In the genomic region with DNA sequence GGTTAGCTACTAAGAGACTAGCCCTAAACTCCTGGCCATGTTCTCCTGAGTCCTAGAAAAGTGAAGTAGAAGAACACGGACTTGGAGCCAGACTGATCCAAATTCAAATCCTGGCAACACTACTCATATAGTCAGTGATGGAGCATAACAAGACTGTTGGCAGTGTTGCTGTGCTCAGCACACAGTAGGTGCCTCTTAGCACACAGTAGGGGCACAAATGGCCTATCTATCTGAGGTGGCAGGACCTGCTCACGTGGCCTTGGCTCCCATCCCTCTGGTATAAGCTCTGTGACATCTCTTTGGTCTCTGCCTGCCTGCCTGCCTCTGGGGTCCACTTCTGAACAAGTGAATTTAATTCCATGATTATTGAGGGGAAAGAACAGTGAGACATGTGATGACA, we compare ENCODE assay signal across 35 cellular contexts. TPM values are rescaled to one million over a fixed set of nuclear protein-coding genes. Genes with fewer than 3 reads are reported as not detected.
A peak's percentile ranks its signal among the peaks of the same experiment; 100 is the strongest.
DNase-seq lines count a peak whose midpoint lies in the region; ATAC-seq, FAIRE-seq and TF ChIP-seq lines count a peak whose summit lies in the region.
"Had no signal": no experiment of that assay in that cellular context is flagged by ENCODE, and none has a peak within 500 bp of the region (broad histone marks: within the 10 kb centered on the region; RNA-seq: fewer than 3 reads in every experiment).

No MANE protein-coding gene starts in this region.

- H3K4me2 ChIP-seq in HepG2 (ENCODE audit: low read depth, low read length): no peak overlapping the region
- no peak overlapping the region for H3K4me2 ChIP-seq in GM12878 (ENCODE audit: control insufficient read depth, insufficient read depth)
- no peak overlapping the region for H3K4me2 ChIP-seq in K562 (ENCODE audit: insufficient read depth, low read length)
- no peak overlapping the region for H3K4me2 ChIP-seq in mesenchymal stem cell (ENCODE audit: low read length, poor library complexity, severe bottlenecking)
- H3K4me2 ChIP-seq in smooth muscle cell: no peak overlapping the region
- H3K4me2 ChIP-seq: A549; BLaER1; BLaER1 treated with 17β-estradiol and CSF1 and Interleukin-3, amounts not matched to agents 10 nM and 100 nM had no signal

- WGBS in HepG2 (ENCODE audit: low lambda C conversion rate): 0% methylated on average over 2 of the region's 2 CpGs
- WGBS in right lobe of liver (ENCODE audit: insufficient coverage, low coverage, low lambda C conversion rate, missing lambda C conversion rate): 43% methylated on average over 2 of the region's 2 CpGs
- 0% methylated on average over 2 of the region's 2 CpGs for WGBS in GM12878 (ENCODE audit: insufficient coverage, insufficient replicate concordance, low lambda C conversion rate, missing lambda C conversion rate)
- WGBS in K562 (ENCODE audit: insufficient coverage, low coverage, missing lambda C conversion rate): 0% methylated on average over 2 of the region's 2 CpGs
- WGBS in mesenchymal stem cell: 85% methylated on average over 2 of the region's 2 CpGs
- 92% methylated on average over 2 of the region's 2 CpGs for WGBS in smooth muscle cell (ENCODE audit: low lambda C conversion rate)

- no peak for ATAC-seq in HepG2
- ATAC-seq in right lobe of liver: no peak
- ATAC-seq in GM12878: no peak
- ATAC-seq in K562: no peak
- no peak for ATAC-seq in GM21737 (IDR thresholded peaks at IDR 0.05; ENCODE audit: unreplicated experiment)
- ATAC-seq: A549; CD8-positive, alpha-beta T cell had no signal

- no peak for TF ChIP-seq CTCF in HepG2 (CRISPR knock-in tag; IDR thresholded peaks at IDR 0.05)
- TF ChIP-seq CTCF in right lobe of liver (IDR thresholded peaks at IDR 0.05): no peak
- no peak for TF ChIP-seq CTCF in GM12878 (IDR thresholded peaks at IDR 0.05 in 2 of 3, conservative IDR thresholded peaks at IDR 0.05 in 1 of 3; ENCODE audit: control insufficient read depth in 2 of 3, extremely low read depth in 1 of 3, insufficient read depth in 1 of 3, low read depth in 3 of 3, low read length in 3 of 3)
- no peak for TF ChIP-seq CTCF in K562 (IDR thresholded peaks at IDR 0.05 in 2 of 3, conservative IDR thresholded peaks at IDR 0.05 in 1 of 3; ENCODE audit: insufficient read depth in 2 of 3, low read depth in 1 of 3, low read length in 3 of 3)
- no peak for TF ChIP-seq CTCF in smooth muscle cell (IDR thresholded peaks at IDR 0.05; ENCODE audit: borderline replicate concordance, insufficient read depth, poor library complexity, severe bottlenecking)

- H3K27me3 ChIP-seq in HepG2 (ENCODE audit: control insufficient read depth in 1 of 2, insufficient read depth in 2 of 2, low read length in 2 of 2): 0 out of 5 replicates have a peak, but pooled peaks cover 0 to 9% of the 10 kb centered on the region in 2 experiments
- H3K27me3 ChIP-seq in right lobe of liver: no peaks in the 10 kb centered on the region
- peaks cover 0 to 1% of the 10 kb centered on the region in 2 experiments; a peak in 2 of 4 replicates for H3K27me3 ChIP-seq in GM12878 (replicated peaks in 1 of 2; ENCODE audit: control insufficient read depth in 2 of 2, insufficient read depth in 2 of 2, low read length in 1 of 2)
- no peaks in the 10 kb centered on the region for H3K27me3 ChIP-seq in K562 (ENCODE audit: control insufficient read depth in 2 of 2, insufficient read depth in 2 of 2, low read length in 2 of 2)
- H3K27me3 ChIP-seq in mesenchymal stem cell (ENCODE audit: control insufficient read depth in 1 of 2, insufficient read depth in 1 of 2, low read length in 2 of 2): no peaks in the 10 kb centered on the region
- no peaks in the 10 kb centered on the region for H3K27me3 ChIP-seq in smooth muscle cell (ENCODE audit: low read depth)
- H3K27me3 ChIP-seq: BE2C; BLaER1; BLaER1 treated with 17β-estradiol and CSF1 and Interleukin-3, amounts not matched to agents 10 nM and 100 nM had no signal

- H3K79me1 ChIP-seq in mesenchymal stem cell (replicated peaks; ENCODE audit: low read length, poor library complexity, severe bottlenecking): no peaks in the 10 kb centered on the region

- H2AK5ac ChIP-seq in mesenchymal stem cell (ENCODE audit: low read length, severe bottlenecking): no peak overlapping the region

- H4K20me1 ChIP-seq in HepG2 (ENCODE audit: insufficient read depth, low read length): no peaks in the 10 kb centered on the region
- no peaks in the 10 kb centered on the region for H4K20me1 ChIP-seq in GM12878 (ENCODE audit: control insufficient read depth, insufficient read depth)
- no peaks in the 10 kb centered on the region for H4K20me1 ChIP-seq in K562 (replicated peaks; ENCODE audit: control insufficient read depth, insufficient read depth, low read length)
- H4K20me1 ChIP-seq in smooth muscle cell (ENCODE audit: low read depth): peaks cover 61% of the 10 kb centered on the region

- no peak overlapping the region for H2BK120ac ChIP-seq in mesenchymal stem cell (ENCODE audit: low read depth, low read length)

- RAD21 ChIA-PET in GM12878 (lab: Charles Lee; ENCODE audit: unreplicated experiment): no interaction called here

- no peaks in the 10 kb centered on the region for H3F3A ChIP-seq in smooth muscle cell (ENCODE audit: low read depth)

- no peak overlapping the region for H4K8ac ChIP-seq in mesenchymal stem cell (ENCODE audit: low read length)

- TF ChIP-seq RAD21 in HepG2 (CRISPR knock-in tag; IDR thresholded peaks at IDR 0.05): no peak
- no peak for TF ChIP-seq RAD21 in GM12878 (IDR thresholded peaks at IDR 0.05; ENCODE audit: insufficient read depth, low read depth, low read length)
- TF ChIP-seq RAD21 in K562 (CRISPR knock-in tag; conservative IDR thresholded peaks at IDR 0.05 in 1 of 2, IDR thresholded peaks at IDR 0.05 in 1 of 2): no peak

- no peak overlapping the region for H3K27ac ChIP-seq in HepG2 (ENCODE audit: extremely low read length, insufficient read depth, low read length)
- H3K27ac ChIP-seq in right lobe of liver: no peak overlapping the region
- no peak overlapping the region for H3K27ac ChIP-seq in GM12878 (ENCODE audit: control insufficient read depth, insufficient read depth)
- H3K27ac ChIP-seq in K562 (ENCODE audit: extremely low read depth, low read depth, low read length): no peak overlapping the region
- no peak overlapping the region for H3K27ac ChIP-seq in mesenchymal stem cell (ENCODE audit: low read length, poor library complexity, severe bottlenecking)
- no peak overlapping the region for H3K27ac ChIP-seq in smooth muscle cell (ENCODE audit: low read depth)
- H3K27ac ChIP-seq: 22Rv1; A549; BLaER1; BLaER1 treated with 17β-estradiol and CSF1 and Interleukin-3, amounts not matched to agents 10 nM and 100 nM; C4-2B had no signal

- FAIRE-seq in HepG2 (lab: Jason Lieb, UNC): no peak
- FAIRE-seq in GM12878 (lab: Jason Lieb, UNC): no peak
- no peak for FAIRE-seq in K562 (lab: Jason Lieb, UNC)
- no peak for FAIRE-seq in GM12891 (lab: Jason Lieb, UNC)
- FAIRE-seq: A204.1, A549, D721Med had no signal

- H3K23ac ChIP-seq in mesenchymal stem cell (ENCODE audit: low read length in 2 of 2): no peak overlapping the region

- no peak overlapping the region for H2BK12ac ChIP-seq in mesenchymal stem cell (ENCODE audit: low read length in 2 of 2)

- no peak overlapping the region for H3K14ac ChIP-seq in mesenchymal stem cell (ENCODE audit: low read length in 2 of 2)

- in situ Hi-C loops in HepG2 (cut with HindIII; ENCODE audit: extremely low pct_ligation_motif_present, low pct_unique_long_range_greater_than_20kb) (no loop called here), GM12878 (cut with MboI) (no loop called here), K562 (cut with MboI) (no loop called here)

- H3K18ac ChIP-seq in mesenchymal stem cell (ENCODE audit: low read depth in 1 of 2, low read length in 2 of 2): no peak overlapping the region

- H3K4ac ChIP-seq in mesenchymal stem cell (ENCODE audit: low read depth in 1 of 2, low read length in 2 of 2): no peak overlapping the region

- H3K9ac ChIP-seq in HepG2 (ENCODE audit: insufficient read depth, low read depth, low read length) (no peak overlapping the region), GM12878 (ENCODE audit: control insufficient read depth, insufficient read depth, low read length) (no peak overlapping the region), K562 (ENCODE audit: insufficient read depth in 1 of 2, low read depth in 2 of 2, low read length in 2 of 2) (no peak overlapping the region), mesenchymal stem cell (ENCODE audit: low read length) (no peak overlapping the region), smooth muscle cell (ENCODE audit: low read depth) (no peak overlapping the region)
- H3K9ac ChIP-seq: BLaER1; BLaER1 treated with 17β-estradiol and CSF1 and Interleukin-3, amounts not matched to agents 10 nM and 100 nM had no signal

- H2BK15ac ChIP-seq in mesenchymal stem cell (ENCODE audit: low read depth, poor library complexity, severe bottlenecking): no peak overlapping the region

- DNase-seq in HepG2 (ENCODE audit: low spot score) (no peak), right lobe of liver (no peak), GM12878 (ENCODE audit: low read depth, low spot score) (no peak), K562 (ENCODE audit: extremely low read depth in 1 of 4, low spot score in 3 of 4) (no peak), mesenchymal stem cell (no peak), GM12891 (ENCODE audit: insufficient read length, low spot score) (no peak), smooth muscle cell (lab: John Stamatoyannopoulos, UW; ENCODE audit: unreplicated experiment) (no peak)
- DNase-seq: 8988T; ACHN; AML-193; BE2C; C1 segment of cervical spinal cord; Caco-2; Calu3; CD4-positive, alpha-beta memory T cell; CD4-positive, alpha-beta T cell; CD4-positive, CD25-positive, alpha-beta regulatory T cell; CD8-positive, alpha-beta memory T cell; CD8-positive, alpha-beta T cell; COR-L47; DMS 273 treated with DMSO at 0.1 percent for 48 hours; DMS153; DMS53; DMS79; DMS79 treated with DMSO at 0.1 percent for 48 hours; DND-41; EL had no signal

- no peak for TF ChIP-seq EP300 in HepG2 (IDR thresholded peaks at IDR 0.05; ENCODE audit: low read depth in 2 of 2, low read length in 2 of 2)
- no peak for TF ChIP-seq EP300 in HepG2 (CRISPR knock-in tag; IDR thresholded peaks at IDR 0.05; ENCODE audit: borderline replicate concordance)
- TF ChIP-seq EP300 in GM12878 (IDR thresholded peaks at IDR 0.05; ENCODE audit: borderline replicate concordance in 1 of 2, control insufficient read depth in 1 of 2, low read depth in 2 of 2, low read length in 2 of 2): no peak
- no peak for TF ChIP-seq EP300 in K562 (IDR thresholded peaks at IDR 0.05; ENCODE audit: low read length)

- TF ChIP-seq POLR2A in HepG2 (IDR thresholded peaks at IDR 0.05; ENCODE audit: insufficient read depth in 1 of 2, low read depth in 2 of 2, low read length in 2 of 2): no peak
- TF ChIP-seq POLR2A in right lobe of liver (IDR thresholded peaks at IDR 0.05): no peak
- TF ChIP-seq POLR2A in GM12878 (IDR thresholded peaks at IDR 0.05; ENCODE audit: low read depth, low read length): no peak
- no peak for TF ChIP-seq POLR2A in K562 (conservative IDR thresholded peaks at IDR 0.05)
- TF ChIP-seq POLR2A in GM12891 (IDR thresholded peaks at IDR 0.05; ENCODE audit: low read depth, low read length): no peak

- H3K9me3 ChIP-seq in HepG2 (ENCODE audit: low read length): no peaks in the 10 kb centered on the region
- H3K9me3 ChIP-seq in right lobe of liver: no peaks in the 10 kb centered on the region
- H3K9me3 ChIP-seq in GM12878 (replicated peaks; ENCODE audit: control insufficient read depth, insufficient read depth, low read length): no peaks in the 10 kb centered on the region
- H3K9me3 ChIP-seq in K562 (replicated peaks; ENCODE audit: control insufficient read depth, insufficient read depth, low read depth, low read length): no peaks in the 10 kb centered on the region
- no peaks in the 10 kb centered on the region for H3K9me3 ChIP-seq in mesenchymal stem cell (ENCODE audit: control insufficient read depth, low read length)
- no peaks in the 10 kb centered on the region for H3K9me3 ChIP-seq in smooth muscle cell (replicated peaks; ENCODE audit: low read depth)
- H3K9me3 ChIP-seq: A549; BE2C; BLaER1; BLaER1 treated with 17β-estradiol and CSF1 and Interleukin-3, amounts not matched to agents 10 nM and 100 nM; Caco-2 had no signal

- no peaks in the 10 kb centered on the region for H3K79me2 ChIP-seq in HepG2 (ENCODE audit: insufficient read depth, low read length)
- no peaks in the 10 kb centered on the region for H3K79me2 ChIP-seq in GM12878 (ENCODE audit: control insufficient read depth, insufficient read depth, low read length)
- no peaks in the 10 kb centered on the region for H3K79me2 ChIP-seq in K562 (ENCODE audit: control insufficient read depth, insufficient read depth, low read length)
- H3K79me2 ChIP-seq in smooth muscle cell (ENCODE audit: low read depth): peaks cover 70% of the 10 kb centered on the region

- H3K4me1 ChIP-seq in HepG2 (ENCODE audit: insufficient read depth, low read length) (no peaks in the 10 kb centered on the region), right lobe of liver (no peaks in the 10 kb centered on the region), GM12878 (ENCODE audit: control insufficient read depth, insufficient read depth, low read length) (no peaks in the 10 kb centered on the region), K562 (replicated peaks in 1 of 2; ENCODE audit: control insufficient read depth in 2 of 2, insufficient read depth in 2 of 2, low read length in 2 of 2) (no peaks in the 10 kb centered on the region), mesenchymal stem cell (ENCODE audit: control insufficient read depth, insufficient read depth, low read depth, low read length) (peaks cover 1% of the 10 kb centered on the region), smooth muscle cell (ENCODE audit: low read depth) (no peaks in the 10 kb centered on the region)
- H3K4me1 ChIP-seq: A549, BE2C, Caco-2 had no signal

- POLR2A ChIA-PET in HepG2 (lab: Yijun Ruan, JAX) (no interaction called here), GM12878 (lab: Charles Lee) (no interaction called here), K562 (lab: Yijun Ruan, JAX) (no interaction called here)

- peak overlapping the region; percentile 62 for H4K91ac ChIP-seq in mesenchymal stem cell (ENCODE audit: low read length)

- no peaks in the 10 kb centered on the region for H3K36me3 ChIP-seq in HepG2 (replicated peaks in 1 of 2; ENCODE audit: control insufficient read depth in 1 of 2, insufficient read depth in 2 of 2, low read length in 2 of 2)
- H3K36me3 ChIP-seq in right lobe of liver: no peaks in the 10 kb centered on the region
- no peaks in the 10 kb centered on the region for H3K36me3 ChIP-seq in GM12878 (ENCODE audit: control insufficient read depth in 2 of 2, insufficient read depth in 2 of 2, low read length in 1 of 2)
- H3K36me3 ChIP-seq in K562 (ENCODE audit: control insufficient read depth, insufficient read depth, low read length): no peaks in the 10 kb centered on the region
- peaks cover 0 to 12% of the 10 kb centered on the region in 2 experiments for H3K36me3 ChIP-seq in mesenchymal stem cell (ENCODE audit: control insufficient read depth in 1 of 2, insufficient read depth in 2 of 2, low read depth in 1 of 2, low read length in 2 of 2)
- H3K36me3 ChIP-seq in smooth muscle cell (ENCODE audit: low read depth): no peaks in the 10 kb centered on the region
- H3K36me3 ChIP-seq: BE2C had no signal

- intact Hi-C loops in HepG2 (cut with micrococcal nuclease; ENCODE audit: unreplicated experiment): no loop called here
- intact Hi-C loops in right lobe of liver (cut with DNase I): no loop called here
- intact Hi-C loops in GM12878 (cut with micrococcal nuclease; ENCODE audit: unreplicated experiment): no loop called here
- intact Hi-C loops in K562 (cut with micrococcal nuclease): no loop called here

- BruUV-seq in HepG2 (replicated peaks; lab: Mats Ljungman, UMichigan) (no TSS peak), GM12878 (replicated peaks; lab: Mats Ljungman, UMichigan) (no TSS peak), K562 (replicated peaks; lab: Mats Ljungman, UMichigan) (no TSS peak)

- H2AFZ ChIP-seq in HepG2 (ENCODE audit: low read length) (no peak overlapping the region), GM12878 (ENCODE audit: control insufficient read depth, low read depth, low read length) (no peak overlapping the region), K562 (ENCODE audit: low read depth, low read length) (no peak overlapping the region), mesenchymal stem cell (ENCODE audit: low read depth, low read length) (no peak overlapping the region), smooth muscle cell (ENCODE audit: low read depth) (no peak overlapping the region)

- H3K4me3 ChIP-seq in HepG2 (replicated peaks in 1 of 3; ENCODE audit: insufficient read depth in 1 of 3, low read depth in 2 of 3, low read length in 3 of 3) (no peak overlapping the region), right lobe of liver (no peak overlapping the region), GM12878 (no peak overlapping the region), K562 (no peak overlapping the region), mesenchymal stem cell (ENCODE audit: insufficient read depth in 1 of 2, low read depth in 1 of 2, low read length in 2 of 2) (no peak overlapping the region), smooth muscle cell (no peak overlapping the region)
- H3K4me3 ChIP-seq: A549; BLaER1; BLaER1 treated with 17β-estradiol and CSF1 and Interleukin-3, amounts not matched to agents 10 nM and 100 nM had no signal

- no peaks in the 10 kb centered on the region for H3K9me1 ChIP-seq in K562 (ENCODE audit: control insufficient read depth, insufficient read depth, low read length)

- SMC1A ChIA-PET in GM12878 (lab: Charles Lee; ENCODE audit: uncharacterized antibody, unreplicated experiment): interaction anchor here (1.0 kb wide), 1 partner anchor 47 kb away, joined by 3 read pairs; no protein-coding TSS in a partner anchor

- H2BK5ac ChIP-seq in mesenchymal stem cell (ENCODE audit: low read depth, low read length, poor library complexity, severe bottlenecking): no peak overlapping the region

- CTCF ChIA-PET in HepG2 (lab: Yijun Ruan, JAX; ENCODE audit: low intra/inter-chr PET ratio, low total read pairs): no interaction called here
- CTCF ChIA-PET in GM12878 (lab: Yijun Ruan, JAX): interaction anchor here (1.1 kb wide), 1 partner anchor 87 kb away, joined by 3 read pairs; no protein-coding TSS in a partner anchor
- CTCF ChIA-PET in K562 (lab: Yijun Ruan, JAX; ENCODE audit: low intra/inter-chr PET ratio): no interaction called here

RNA-seq across cellular contexts. Expression of a gene that starts 15.4 kb away (rescaled TPM):
- total RNA-seq in HepG2 (2016; rRNA removed; fragmentation: Illumina TruSeq; extraction: Trizol) (not detected in 2 replicates), right lobe of liver (under 1 TPM in 4 of 6 experiments, not detected in 2; 0.04 to 0.58 (median 0.14) TPM), GM12878 (2014; rRNA removed) (0.06 TPM in 1 of 2 replicates, not detected in the other), GM12878 (2014; rRNA removed; fragmentation: Illumina TruSeq; extraction: Trizol) (not detected in 2 replicates), GM12878 (2021) (0.03 TPM in 2 replicates), K562 (2014; rRNA removed) (not detected in 2 replicates), K562 (2014; rRNA removed; fragmentation: Illumina TruSeq; extraction: Trizol) (not detected in 2 replicates), K562 (2015; rRNA removed; fragmentation: Illumina TruSeq; extraction: Trizol) (not detected in 2 replicates), K562 (2021) (0.16 and 0.92 TPM in 2 replicates), smooth muscle cell (30.6 and 38.2 TPM in 2 replicates)
- not detected in 2 replicates for total RNA-seq in HepG2 (2016; cell fraction: cytosol; rRNA removed; fragmentation: Illumina TruSeq; extraction: Trizol; ENCODE audit: low read depth)
- not detected in 2 replicates for total RNA-seq in HepG2 (2016; cell fraction: insoluble cytoplasmic fraction; rRNA removed; fragmentation: Illumina TruSeq; extraction: Trizol)
- total RNA-seq in HepG2 (2016; cell fraction: membrane; rRNA removed; fragmentation: Illumina TruSeq; extraction: Trizol): not detected in 2 replicates
- total RNA-seq in HepG2 (2016; cell fraction: nucleus; rRNA removed; fragmentation: Illumina TruSeq; extraction: Trizol): not detected in 2 replicates
- polyA plus RNA-seq in HepG2 (2011; rRNA removed) (under 0.01 TPM in 1 of 2 replicates, not detected in the other), GM12878 (2011; rRNA removed) (0.12 and 0.23 TPM in 2 replicates), GM12878 (2014; fragmentation: Illumina TruSeq; extraction: Trizol) (not detected in 2 replicates), GM12878 (2014; fragmentation: Nextera tagmentation; extraction: Ambion mirVana) (not detected), GM12878 (2014; rRNA removed) (not detected in 2 replicates), GM12878 (2016; fragmentation: Nextera tagmentation; extraction: Ambion mirVana) (not detected), K562 (2011; rRNA removed) (not detected in 2 replicates), K562 (2014; fragmentation: Illumina TruSeq; extraction: Trizol) (not detected in 2 replicates), K562 (2014; fragmentation: Nextera tagmentation; extraction: Ambion mirVana) (not detected), K562 (2014; rRNA removed) (not detected in 2 replicates), smooth muscle cell (31.6 and 31.7 TPM in 2 replicates)
- polyA plus RNA-seq in HepG2 (2011; cell fraction: cytosol; rRNA removed): not detected in 2 replicates
- polyA plus RNA-seq in HepG2 (2011; cell fraction: nucleus; rRNA removed): not detected in 2 replicates
- polyA plus RNA-seq in HepG2 (2012): not detected in 2 replicates
- not detected in 2 replicates for polyA plus RNA-seq in HepG2 (2016; cell fraction: cytosol; fragmentation: Illumina TruSeq; extraction: Trizol; ENCODE audit: low read depth)
- not detected in 2 replicates for polyA plus RNA-seq in HepG2 (2016; cell fraction: insoluble cytoplasmic fraction; fragmentation: Illumina TruSeq; extraction: Trizol; ENCODE audit: low read depth)
- not detected in 2 replicates for polyA plus RNA-seq in HepG2 (2016; cell fraction: membrane; fragmentation: Illumina TruSeq; extraction: Trizol; ENCODE audit: low read depth)
- polyA plus RNA-seq in HepG2 (2016; cell fraction: nucleus; fragmentation: Illumina TruSeq; extraction: Trizol; ENCODE audit: insufficient read depth, low read depth): not detected in 2 replicates
- 0.07 TPM in 1 of 2 replicates, not detected in the other for polyA minus RNA-seq in HepG2 (2011; rRNA and poly(A)+ RNA removed; ENCODE audit: low replicate concordance)
- polyA minus RNA-seq in HepG2 (2011; cell fraction: cytosol; rRNA and poly(A)+ RNA removed): not detected in 2 replicates
- polyA minus RNA-seq in HepG2 (2011; cell fraction: nucleus; rRNA and poly(A)+ RNA removed): not detected in 2 replicates
- total RNA-seq in GM12878 (2013; cell fraction: nucleolus; rRNA removed): 0.02 and 1.0 TPM in 2 replicates
- polyA plus RNA-seq in GM12878 (2011; ENCODE audit: low read depth): not detected
- 0.02 and 0.06 TPM in 2 replicates for polyA plus RNA-seq in GM12878 (2011; cell fraction: cytosol; rRNA removed)
- 0.12 and 0.39 TPM in 2 replicates for polyA plus RNA-seq in GM12878 (2011; cell fraction: nucleus; rRNA removed)
- polyA plus RNA-seq in GM12878 (2012): 0.01 TPM in 1 of 2 replicates, not detected in the other
- 0.05 and 0.07 TPM in 2 replicates for polyA minus RNA-seq in GM12878 (2011; rRNA and poly(A)+ RNA removed)
- polyA minus RNA-seq in GM12878 (2011; cell fraction: cytosol; rRNA and poly(A)+ RNA removed): 0.21 TPM in 1 of 2 replicates, not detected in the other
- 0.24 and 0.67 TPM in 2 replicates for polyA minus RNA-seq in GM12878 (2011; cell fraction: nucleus; rRNA and poly(A)+ RNA removed)
- total RNA-seq in K562 (2011; cell fraction: chromatin; rRNA removed; ENCODE audit: low replicate concordance): not detected in 2 replicates
- total RNA-seq in K562 (2011; cell fraction: nucleolus; rRNA removed): not detected in 2 replicates
- not detected in 2 replicates for total RNA-seq in K562 (2011; cell fraction: nucleoplasm; rRNA removed)
- polyA plus RNA-seq in K562 (2011; cell fraction: cytosol; rRNA removed): not detected in 2 replicates
- not detected in 2 replicates for polyA plus RNA-seq in K562 (2011; cell fraction: nucleus; rRNA removed)
- polyA plus RNA-seq in K562 (2012): 0.08 TPM in 1 of 2 replicates, not detected in the other
- not detected in 2 replicates for polyA minus RNA-seq in K562 (2011; rRNA and poly(A)+ RNA removed)
- not detected in 2 replicates for polyA minus RNA-seq in K562 (2011; cell fraction: cytosol; rRNA and poly(A)+ RNA removed)
- polyA minus RNA-seq in K562 (2011; cell fraction: nucleus; rRNA and poly(A)+ RNA removed): not detected in 2 replicates
- 3.1 TPM for polyA plus RNA-seq in mesenchymal stem cell (2013, experiment 1 of 2)
- polyA plus RNA-seq in mesenchymal stem cell (2013, experiment 2 of 2): 9.1 TPM
- 0.06 TPM for polyA plus RNA-seq in GM12891 (2012; ENCODE audit: low read depth, missing spikeins)
- total RNA-seq: Calu3; CD4-positive, CD25-positive, alpha-beta regulatory T cell; CD8-positive, alpha-beta memory T cell; CD8-positive, alpha-beta T cell had no signal
- polyA plus RNA-seq: CD8-positive, alpha-beta memory T cell had no signal

Comparison
In these comparisons a context has a peak if more than half of its experiments do, and no peak if none do; other contexts are left out.
1. RNA of a gene that starts 15.4 kb away (total RNA-seq): 30.6 to 38.2 TPM in smooth muscle cell; 0.04 to 0.58 TPM in right lobe of liver, 0.02 to 1.0 TPM in GM12878, not detected in HepG2 and 0.16 to 0.92 TPM in K562; every median in the first group is over 10 times any median in the second.